ENCODE assay signal across 25 cellular contexts in the genomic region with DNA sequence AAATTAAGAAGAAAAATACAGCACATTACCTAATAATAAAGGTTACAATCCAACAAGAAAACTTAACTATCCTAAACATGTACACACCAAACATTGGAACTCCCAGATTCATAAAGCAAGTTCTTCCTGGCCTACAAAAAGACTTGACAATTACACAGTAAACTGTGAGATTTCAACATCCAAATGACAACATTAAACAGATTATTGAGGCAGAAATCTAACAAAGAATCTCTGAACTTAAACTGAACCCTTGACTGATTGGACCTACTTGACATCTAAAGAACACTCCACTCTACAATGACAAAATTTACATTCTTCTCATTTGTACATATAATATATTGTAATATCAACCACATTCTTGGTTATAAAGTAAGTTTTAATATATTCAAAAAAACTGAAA.
"Had no signal": no experiment of that assay in that cellular context is flagged by ENCODE, and none has a peak within 500 bp of the region (broad histone marks: within the 10 kb centered on the region; RNA-seq: fewer than 3 reads in every experiment).

No MANE protein-coding gene starts in this region.

- DNase-seq: hypothalamus; immature natural killer cell; islet precursor cell; left ventricle myocardium inferior; mesendoderm; mucosa of descending colon; naive thymus-derived CD4-positive, alpha-beta T cell; ovary; right lobe of liver; stimulated activated CD4-positive, alpha-beta T cell treated with anti-CD3 and anti-CD28 coated beads, Interleukin-1b, Interleukin-23, amount 100 ng/mL, for 48 hours; stimulated activated CD4-positive, alpha-beta T cell treated with anti-CD3 and anti-CD28 coated beads, Interleukin-4, amount 100 ng/mL, for 1 hour; stimulated activated naive B cell treated with anti-CD40 and anti-IgM and Interleukin-4, amounts not matched to agents 10 μg/mL and 1 μg/mL and 100 μg/mL, for 72 hours; stimulated activated naive CD8-positive, alpha-beta T cell treated with anti-CD3 and anti-CD28 coated beads, Interleukin-15, Interleukin-2, amounts not matched to agents 100 U/mL and 50 U/mL, for 24 hours; stomach; testis; thyroid gland; transverse colon; upper lobe of left lung had no signal

- H3K4me3 ChIP-seq: left ventricle myocardium inferior, lung, mucosa of descending colon, ovary, right atrium auricular region, right lobe of liver, smooth muscle cell, stomach, testis, thyroid gland, transverse colon, upper lobe of left lung, vagina had no signal

- H3K27me3 Mint-ChIP-seq: naive thymus-derived CD4-positive, alpha-beta T cell; natural killer cell treated with Interleukin-12 subunit alpha and Interleukin-12 subunit beta and Interleukin-15 and Interleukin-18, amount 100 ng/mL, for 72 hours; progenitor cell of endocrine pancreas; stimulated activated naive B cell treated with anti-CD40 and anti-IgM and Interleukin-4, amounts not matched to agents 10 μg/mL and 1 μg/mL and 100 μg/mL, for 72 hours had no signal

- H3K4me2 ChIP-seq: smooth muscle cell had no signal

- H3K9me3 ChIP-seq: mucosa of descending colon, ovary, right atrium auricular region, right lobe of liver, testis, thyroid gland, transverse colon, upper lobe of left lung, vagina had no signal

- H3K4me3 Mint-ChIP-seq: immature natural killer cell; mesothelial cell of epicardium; naive thymus-derived CD4-positive, alpha-beta T cell; natural killer cell treated with Interleukin-12 subunit alpha and Interleukin-12 subunit beta and Interleukin-15 and Interleukin-18, amount 100 ng/mL, for 72 hours; stimulated activated naive B cell treated with anti-CD40 and anti-IgM and Interleukin-4, amounts not matched to agents 10 μg/mL and 1 μg/mL and 100 μg/mL, for 72 hours had no signal

- H3K36me3 Mint-ChIP-seq: immature natural killer cell; naive thymus-derived CD4-positive, alpha-beta T cell; natural killer cell treated with Interleukin-12 subunit alpha and Interleukin-12 subunit beta and Interleukin-15 and Interleukin-18, amount 100 ng/mL, for 72 hours; stimulated activated naive B cell treated with anti-CD40 and anti-IgM and Interleukin-4, amounts not matched to agents 10 μg/mL and 1 μg/mL and 100 μg/mL, for 72 hours had no signal

- H3K27ac ChIP-seq: left ventricle myocardium inferior, ovary, right atrium auricular region, right lobe of liver, stomach, testis, thyroid gland, transverse colon, upper lobe of left lung, vagina had no signal

- ATAC-seq: mucosa of descending colon; naive thymus-derived CD4-positive, alpha-beta T cell; natural killer cell treated with Interleukin-12 subunit alpha and Interleukin-12 subunit beta and Interleukin-15 and Interleukin-18, amount 100 ng/mL, for 72 hours; right lobe of liver; stimulated activated naive B cell treated with anti-CD40 and anti-IgM and Interleukin-4, amounts not matched to agents 10 μg/mL and 1 μg/mL and 100 μg/mL, for 72 hours; stimulated activated naive CD8-positive, alpha-beta T cell treated with anti-CD3 and anti-CD28 coated beads, Interleukin-15, Interleukin-2, amounts not matched to agents 100 U/mL and 50 U/mL, for 24 hours had no signal

- H3K4me1 ChIP-seq: left ventricle myocardium inferior, right atrium auricular region, right lobe of liver, stomach, testis, thyroid gland, transverse colon, upper lobe of left lung, vagina had no signal

- H3K4me1 Mint-ChIP-seq: immature natural killer cell; naive thymus-derived CD4-positive, alpha-beta T cell; stimulated activated naive B cell treated with anti-CD40 and anti-IgM and Interleukin-4, amounts not matched to agents 10 μg/mL and 1 μg/mL and 100 μg/mL, for 72 hours had no signal

- H3K27ac Mint-ChIP-seq: immature natural killer cell; mesothelial cell of epicardium; naive thymus-derived CD4-positive, alpha-beta T cell; natural killer cell treated with Interleukin-12 subunit alpha and Interleukin-12 subunit beta and Interleukin-15 and Interleukin-18, amount 100 ng/mL, for 72 hours; progenitor cell of endocrine pancreas; stimulated activated naive B cell treated with anti-CD40 and anti-IgM and Interleukin-4, amounts not matched to agents 10 μg/mL and 1 μg/mL and 100 μg/mL, for 72 hours had no signal

- H3K36me3 ChIP-seq: left ventricle myocardium inferior, ovary, right atrium auricular region, right lobe of liver, stomach, thyroid gland, transverse colon, upper lobe of left lung, vagina had no signal
